14 cellular contexts compared by ENCODE assay signal in the genomic region with DNA sequence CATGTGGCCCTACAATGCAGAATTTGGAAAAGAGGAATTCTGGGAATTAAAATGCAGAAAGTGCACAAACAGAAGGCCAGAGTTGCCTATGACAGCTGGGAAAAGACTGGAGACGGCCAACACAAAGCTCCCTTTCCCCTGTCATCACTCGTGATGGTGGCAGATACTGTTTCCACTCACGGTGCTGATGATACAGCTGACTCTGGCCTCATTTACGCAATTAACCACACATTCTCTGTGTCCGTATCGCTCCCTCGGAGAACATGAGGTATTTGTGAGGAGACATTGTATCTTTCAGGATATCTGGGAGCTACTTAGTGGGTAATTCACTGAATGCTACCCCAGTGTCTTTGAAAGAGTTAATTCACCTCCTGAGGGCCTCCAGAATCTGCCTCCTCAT.
DNase-seq lines count a peak whose midpoint lies in the region; ATAC-seq and TF ChIP-seq lines count a peak whose summit lies in the region.
"Had no signal": no experiment of that assay in that cellular context is flagged by ENCODE, and none has a peak within 500 bp of the region (broad histone marks: within the 10 kb centered on the region; RNA-seq: fewer than 3 reads in every experiment).

No MANE protein-coding gene starts in this region.

- ATAC-seq in HG03175 (IDR thresholded peaks at IDR 0.05; ENCODE audit: unreplicated experiment): no peak

- TF ChIP-seq CTCF in type B pancreatic cell (conservative IDR thresholded peaks at IDR 0.05): no peak

- no peak overlapping the region for H3K4me3 Mint-ChIP-seq in type B pancreatic cell
- H3K4me3 Mint-ChIP-seq: CD8-positive, alpha-beta memory T cell had no signal

- no peak overlapping the region for H3K27ac Mint-ChIP-seq in type B pancreatic cell
- H3K27ac Mint-ChIP-seq: CD8-positive, alpha-beta memory T cell had no signal

- no peaks in the 10 kb centered on the region for H3K36me3 Mint-ChIP-seq in type B pancreatic cell

- H3K4me1 Mint-ChIP-seq in type B pancreatic cell (ENCODE audit: unreplicated experiment): no peaks in the 10 kb centered on the region
- H3K4me1 Mint-ChIP-seq: CD8-positive, alpha-beta memory T cell had no signal

- no peaks in the 10 kb centered on the region for H3K27me3 Mint-ChIP-seq in type B pancreatic cell
- H3K27me3 Mint-ChIP-seq: CD8-positive, alpha-beta memory T cell had no signal

- DNase-seq in NCI-H2171 treated with DMSO at 0.1 percent for 48 hours (lab: John Stamatoyannopoulos, UW) (peak; percentile 10), NCI-H2171 (lab: John Stamatoyannopoulos, UW) (no peak), amniotic epithelial cell (ENCODE audit: low read depth) (peak; percentile 64), myocyte (ENCODE audit: low read depth) (peak; percentile 30), occipital lobe (lab: John Stamatoyannopoulos, UW) (no peak), type B pancreatic cell (ENCODE audit: extremely low spot score, unreplicated experiment) (no peak), NCI-H128 (lab: John Stamatoyannopoulos, UW; ENCODE audit: unreplicated experiment) (no peak)
- DNase-seq: Caco-2; CD8-positive, alpha-beta memory T cell; DND-41; GDM1; GM23248; IMR-90 had no signal

- H3K9me3 Mint-ChIP-seq in type B pancreatic cell: no peaks in the 10 kb centered on the region
- H3K9me3 Mint-ChIP-seq: CD8-positive, alpha-beta memory T cell had no signal

Comparison
In these comparisons a context has a peak if more than half of its experiments do, and no peak if none do; other contexts are left out.
1. DNase-seq: peak in NCI-H2171 treated with DMSO at 0.1 percent for 48 hours (single experiment), amniotic epithelial cell (single experiment) and myocyte (single experiment); none in NCI-H2171 (single experiment), occipital lobe (single experiment), type B pancreatic cell (single experiment) and NCI-H128 (single experiment).